ENCODE assay signal across 8 cellular contexts in the genomic region with DNA sequence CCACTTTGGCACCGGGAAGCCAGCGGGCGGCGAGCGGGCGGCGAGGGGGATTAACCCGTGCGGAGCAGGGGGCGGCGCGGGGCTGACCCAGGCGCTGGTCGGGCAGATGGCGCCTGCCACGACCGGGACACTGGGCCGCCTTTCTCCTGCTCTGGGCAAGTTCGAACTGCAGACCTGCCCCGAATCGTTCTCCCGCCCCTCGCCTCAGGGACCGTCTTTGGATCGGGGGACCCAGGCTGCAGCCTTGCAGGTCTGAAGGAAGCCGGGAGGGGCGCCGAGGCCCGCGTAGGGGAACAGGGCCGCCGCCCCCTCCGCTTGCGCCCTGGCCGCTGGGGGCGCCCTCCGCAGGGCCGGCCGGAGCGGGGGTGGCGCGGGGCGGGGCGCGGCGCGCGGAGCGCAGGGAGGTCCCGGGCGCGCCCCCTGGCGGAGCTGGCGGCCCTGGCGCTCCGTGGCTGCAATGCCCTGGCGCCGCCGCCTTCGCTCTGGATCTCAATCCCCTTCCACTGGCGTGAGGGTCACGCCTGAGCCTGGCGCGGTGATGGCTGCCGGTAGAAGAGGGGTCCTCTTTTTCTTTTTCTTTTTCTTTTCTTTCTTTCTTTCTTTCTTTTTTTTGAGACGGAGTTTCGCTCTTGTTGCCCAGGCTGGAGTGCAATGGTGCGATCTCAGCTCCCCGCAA. TPM values are rescaled to one million over a fixed set of nuclear protein-coding genes. Genes with fewer than 3 reads are reported as not detected.
A peak's percentile ranks its signal among the peaks of the same experiment; 100 is the strongest.
DNase-seq lines count a peak whose midpoint lies in the region; ATAC-seq, FAIRE-seq and TF ChIP-seq lines count a peak whose summit lies in the region.

No MANE protein-coding gene starts in this region.

- peaks cover 50% of the 10 kb centered on the region for H3K27me3 Mint-ChIP-seq in T-helper 2 cell treated with Interferon-gamma antibody and Interleukin-4, amounts not matched to agents 5 μg/mL and 100 μg/mL, for 36 hours (ENCODE audit: low read depth)

- intact Hi-C loops in uterus (cut with DNase I; ENCODE audit: low total_unique reads) = loop anchor here (5.0 kb wide), 1 partner anchor 110 kb away; no protein-coding TSS in a partner anchor

- H3K4me1 Mint-ChIP-seq in T-helper 2 cell treated with Interferon-gamma antibody and Interleukin-4, amounts not matched to agents 5 μg/mL and 100 μg/mL, for 36 hours (ENCODE audit: low read depth) = peaks cover 14% of the 10 kb centered on the region

- H3K36me3 Mint-ChIP-seq in T-helper 2 cell treated with Interferon-gamma antibody and Interleukin-4, amounts not matched to agents 5 μg/mL and 100 μg/mL, for 36 hours (ENCODE audit: low read depth) = no peaks in the 10 kb centered on the region

- H3K27ac ChIP-seq in rectal smooth muscle tissue (ENCODE audit: low read depth, low read length) = no peak overlapping the region
- H3K27ac ChIP-seq in uterus = peak overlapping the region; percentile 68 to 83

- TF ChIP-seq POLR2A in uterus (IDR thresholded peaks at IDR 0.05) = peak in 1 of 2 donors; percentile 22

- FAIRE-seq in D721Med (lab: Jason Lieb, UNC) = no peak

- H3K4me1 ChIP-seq in rectal smooth muscle tissue (ENCODE audit: control insufficient read depth, insufficient read depth, low read length) (no peaks in the 10 kb centered on the region), uterus (peaks cover 0 to 8% of the 10 kb centered on the region in 2 donors)

- H3K27me3 ChIP-seq in rectal smooth muscle tissue (ENCODE audit: control insufficient read depth, insufficient read depth, low read length) = peaks cover 7% of the 10 kb centered on the region
- no peaks in the 10 kb centered on the region for H3K27me3 ChIP-seq in uterus

- H3K4me3 ChIP-seq in rectal smooth muscle tissue (ENCODE audit: low read length) (peak overlapping the region; percentile 68), uterus (peak overlapping the region; percentile 46 to 56)

- no peak overlapping the region for H3K27ac Mint-ChIP-seq in T-helper 2 cell treated with Interferon-gamma antibody and Interleukin-4, amounts not matched to agents 5 μg/mL and 100 μg/mL, for 36 hours

- DNase-seq in D721Med (ENCODE audit: insufficient read length, low spot score) (no peak), MV-4-11 (lab: John Stamatoyannopoulos, UW) (peak; percentile 13), amygdala (lab: John Stamatoyannopoulos, UW) (peak in 31 of 56 donors; percentile 13 to 77 (median 39)), hepatic stellate cell (ENCODE audit: low spot score) (peak; percentile 78), uterus (peak; percentile 74 to 83)
- DNase-seq in T-helper 2 cell treated with Interferon-gamma antibody and Interleukin-4, amounts not matched to agents 5 μg/mL and 100 μg/mL, for 36 hours (ENCODE audit: low spot score) = peak; percentile 84

- peak; percentile 68 for ATAC-seq in GM21723 (IDR thresholded peaks at IDR 0.05; ENCODE audit: unreplicated experiment)

- no peaks in the 10 kb centered on the region for H3K9me3 ChIP-seq in uterus

- H3K4me3 Mint-ChIP-seq in T-helper 2 cell treated with Interferon-gamma antibody and Interleukin-4, amounts not matched to agents 5 μg/mL and 100 μg/mL, for 36 hours = peak overlapping the region; percentile 74

- H3K9me3 Mint-ChIP-seq in T-helper 2 cell treated with Interferon-gamma antibody and Interleukin-4, amounts not matched to agents 5 μg/mL and 100 μg/mL, for 36 hours = no peaks in the 10 kb centered on the region

- TF ChIP-seq CTCF in D721Med (IDR thresholded peaks at IDR 0.05; ENCODE audit: insufficient read depth, missing control alignments) (peak; percentile 52), uterus (IDR thresholded peaks at IDR 0.05) (peak; percentile 52 to 98 (median 84))

- H3K36me3 ChIP-seq in rectal smooth muscle tissue (ENCODE audit: control insufficient read depth, insufficient read depth, low read length) (no peaks in the 10 kb centered on the region), uterus (no peaks in the 10 kb centered on the region)

- H3K9ac ChIP-seq in rectal smooth muscle tissue (ENCODE audit: low read length) = no peak overlapping the region

RNA-seq across cellular contexts. Expression of a gene that starts 0.4 kb away (rescaled TPM):
- 10 to 100 TPM; 18.8 to 70.6 (median 35.1) TPM for total RNA-seq in uterus
